ENCODE assay signal across 12 cellular contexts in genomic region chr3:114452176-114452744, GRCh38.
DNase-seq lines count a peak whose midpoint lies in the region; ATAC-seq and TF ChIP-seq lines count a peak whose summit lies in the region.
"Had no signal": no experiment of that assay in that cellular context is flagged by ENCODE, and none has a peak within 500 bp of the region (broad histone marks: within the 10 kb centered on the region; RNA-seq: fewer than 3 reads in every experiment).

No MANE protein-coding gene starts in this region.

- TF ChIP-seq EP300 in SK-N-SH (IDR thresholded peaks at IDR 0.05; ENCODE audit: borderline replicate concordance in 1 of 2, low read depth in 1 of 2, low read length in 1 of 2) (no peak), transverse colon (IDR thresholded peaks at IDR 0.05; ENCODE audit: low read depth) (no peak)

- no peak for TF ChIP-seq CTCF in SK-N-SH (IDR thresholded peaks at IDR 0.05)
- TF ChIP-seq CTCF in ascending aorta (IDR thresholded peaks at IDR 0.05), result no peak
- no peak for TF ChIP-seq CTCF in transverse colon (IDR thresholded peaks at IDR 0.05)

- H3K4me3 ChIP-seq in SK-N-SH (ENCODE audit: low read depth in 2 of 2, low read length in 1 of 2) (no peak overlapping the region), ascending aorta (peak overlapping the region in 1 of 2 donors; percentile 55), transverse colon (no peak overlapping the region)

- H3K27ac ChIP-seq in SK-N-SH (ENCODE audit: low read depth in 2 of 2, low read length in 1 of 2) (no peak overlapping the region), ascending aorta (peak overlapping the region; percentile 63 to 67), transverse colon (peak overlapping the region; percentile 37 to 63 (median 46))

- ATAC-seq in SK-N-SH treated with all-trans-retinoic acid at 6 μM for 48 hours (no peak), HG03442 (IDR thresholded peaks at IDR 0.05; ENCODE audit: unreplicated experiment) (no peak)
- ATAC-seq: naive thymus-derived CD4-positive, alpha-beta T cell had no signal

- no peaks in the 10 kb centered on the region for H3K36me3 ChIP-seq in SK-N-SH (replicated peaks in 1 of 2; ENCODE audit: control insufficient read depth in 1 of 2, insufficient read depth in 2 of 2, low read length in 1 of 2)
- H3K36me3 ChIP-seq in ascending aorta, result no peaks in the 10 kb centered on the region
- H3K36me3 ChIP-seq in transverse colon, result no peaks in the 10 kb centered on the region

- TF ChIP-seq POLR2A in transverse colon (IDR thresholded peaks at IDR 0.05), result no peak

- H3K27me3 ChIP-seq in SK-N-SH (ENCODE audit: insufficient read depth) (no peaks in the 10 kb centered on the region), ascending aorta (no peaks in the 10 kb centered on the region), transverse colon (no peaks in the 10 kb centered on the region)

- no peak for TF ChIP-seq RAD21 in SK-N-SH (IDR thresholded peaks at IDR 0.05; ENCODE audit: low read length)

- no peaks in the 10 kb centered on the region for H3K79me2 ChIP-seq in SK-N-SH (ENCODE audit: insufficient read depth)

- H3K9me3 ChIP-seq in SK-N-SH (no peaks in the 10 kb centered on the region), ascending aorta (no peaks in the 10 kb centered on the region), transverse colon (no peaks in the 10 kb centered on the region)

- no peaks in the 10 kb centered on the region for H3K9me2 ChIP-seq in SK-N-SH

- CTCF ChIA-PET in SK-N-SH (lab: Yijun Ruan, JAX), result interaction anchor here (0.8 to 2.0 kb wide), 5 partner anchors 10 to 34 kb away, joined by 3 to 11 read pairs (median 3); no protein-coding TSS in a partner anchor

- H3F3A ChIP-seq in SK-N-SH (replicated peaks; ENCODE audit: insufficient read depth), result no peaks in the 10 kb centered on the region

- no peaks in the 10 kb centered on the region; the same call in 1 of the 2 replicates for H4K20me1 ChIP-seq in SK-N-SH (ENCODE audit: insufficient read depth)

- DNase-seq in SK-N-SH (no peak), ascending aorta (ENCODE audit: low spot score in 2 of 2) (no peak), midbrain (lab: John Stamatoyannopoulos, UW) (peak; percentile 69), transverse colon (no peak), amniotic stem cell (lab: John Stamatoyannopoulos, UW) (no peak), cerebellum (ENCODE audit: low spot score) (no peak)
- DNase-seq: ACHN; activated CD4-positive, CD25-positive, alpha-beta regulatory T cell treated with anti-CD3 and anti-CD28 coated beads, Interleukin-2, amount 50 U/mL, for 72 hours; naive thymus-derived CD4-positive, alpha-beta T cell; PC-3 had no signal

- H3K4me2 ChIP-seq in SK-N-SH, result 0 out of 2 replicates have a peak overlapping the region, but pooled peaks have one; percentile 21

- intact Hi-C loops in ascending aorta (cut with DNase I) (no loop called here), transverse colon (cut with DNase I; ENCODE audit: low total_unique reads) (no loop called here)

- 93% methylated on average over 1 of the region's 1 CpG for WGBS in SK-N-SH (ENCODE audit: low lambda C conversion rate)
- WGBS in transverse colon (ENCODE audit: low coverage in 1 of 2), 2 donors, result 71 to 73% methylated on average over 1 of the region's 1 CpG

- H2AFZ ChIP-seq in SK-N-SH (ENCODE audit: low read depth), result no peak overlapping the region

- H3K4me1 ChIP-seq in SK-N-SH (ENCODE audit: control insufficient read depth in 1 of 2, insufficient read depth in 2 of 2, low read depth in 1 of 2, low read length in 1 of 2), result peaks cover 8 to 36% of the 10 kb centered on the region in 2 experiments; a peak in 3 of 4 replicates
- peaks cover 0 to 6% of the 10 kb centered on the region in 2 donors for H3K4me1 ChIP-seq in ascending aorta
- H3K4me1 ChIP-seq in transverse colon, result peaks cover 0 to 34% (median 3%) of the 10 kb centered on the region in 4 donors

- no peak overlapping the region for H3K9ac ChIP-seq in SK-N-SH

- in situ Hi-C loops in transverse colon (cut with MboI; ENCODE audit: low pct_ligation_motif_present in 1 of 4, low pct_unique_long_range_greater_than_20kb in 1 of 4, low sequenced_read_pairs in 3 of 4), result no loop called here

- POLR2A ChIA-PET in SK-N-SH (lab: Yijun Ruan, JAX), result no interaction called here

TF ChIP-seq in SK-N-SH, 30 proteins besides CTCF, POLR2A, EP300 and RAD21:
- TF ChIP-seq USF1 (IDR thresholded peaks at IDR 0.05; ENCODE audit: borderline replicate concordance, low read depth), result no peak

TF ChIP-seq in SK-N-SH treated with all-trans-retinoic acid at 6 μM for 48 hours, 23 proteins besides CTCF, POLR2A, EP300 and RAD21 (continues in another document):
- TF ChIP-seq GLIS3 (CRISPR knock-in tag; IDR thresholded peaks at IDR 0.05) (no peak), ISL1 (CRISPR knock-in tag; IDR thresholded peaks at IDR 0.05) (no peak), ZFP30 (CRISPR knock-in tag; IDR thresholded peaks at IDR 0.05) (no peak), SNAI2 (CRISPR knock-in tag; IDR thresholded peaks at IDR 0.05) (no peak), BACH2 (CRISPR knock-in tag; IDR thresholded peaks at IDR 0.05; ENCODE audit: borderline replicate concordance) (no peak), POU6F1 (CRISPR knock-in tag; IDR thresholded peaks at IDR 0.05; ENCODE audit: borderline replicate concordance, low read depth) (no peak), CSDC2 (CRISPR knock-in tag; IDR thresholded peaks at IDR 0.05) (no peak), TSHZ2 (CRISPR knock-in tag; IDR thresholded peaks at IDR 0.05) (no peak), ZNF70 (CRISPR knock-in tag; IDR thresholded peaks at IDR 0.05) (no peak), TOX (CRISPR knock-in tag; IDR thresholded peaks at IDR 0.05; ENCODE audit: borderline replicate concordance) (no peak), PPARA (CRISPR knock-in tag; IDR thresholded peaks at IDR 0.05; ENCODE audit: borderline replicate concordance) (no peak), CREB5 (CRISPR knock-in tag; IDR thresholded peaks at IDR 0.05; ENCODE audit: low read depth) (no peak), ZC3H10 (CRISPR knock-in tag; IDR thresholded peaks at IDR 0.05) (no peak), TCF4 (CRISPR knock-in tag; IDR thresholded peaks at IDR 0.05; ENCODE audit: borderline replicate concordance) (no peak), ZFP3 (CRISPR knock-in tag; IDR thresholded peaks at IDR 0.05) (no peak), ZNF565 (CRISPR knock-in tag; conservative IDR thresholded peaks at IDR 0.05; ENCODE audit: low read depth) (no peak), OSR1 (CRISPR knock-in tag; IDR thresholded peaks at IDR 0.05) (no peak), RARB (CRISPR knock-in tag; IDR thresholded peaks at IDR 0.05) (no peak)

Comparison
In these comparisons a context has a peak if more than half of its experiments do, and no peak if none do; other contexts are left out.
1. H3K27ac ChIP-seq: peak in ascending aorta (2 of 2) and transverse colon (4 of 4); none in SK-N-SH (0 of 2).